In genomic region chr12:112327209-112327930, GRCh38 we compare ENCODE assay signal across 14 cellular contexts.
"Had no signal": no experiment of that assay in that cellular context is flagged by ENCODE, and none has a peak within 500 bp of the region (broad histone marks: within the 10 kb centered on the region; RNA-seq: fewer than 3 reads in every experiment).

No MANE protein-coding gene starts in this region.

- H3K4me3 ChIP-seq: breast epithelium, left ventricle myocardium inferior had no signal

- H3K36me3 Mint-ChIP-seq: activated CD8-positive, alpha-beta memory T cell treated with anti-CD3 and anti-CD28 coated beads, Interleukin-2, amount 10 ng/mL, durations not matched to agents 7 days and 5 days; activated naive CD8-positive, alpha-beta T cell; natural killer cell treated with Interleukin-12 subunit alpha and Interleukin-12 subunit beta and Interleukin-15 and Interleukin-18, amount 100 ng/mL, for 72 hours; type B pancreatic cell had no signal

- DNase-seq: activated CD4-positive, alpha-beta T cell treated with anti-CD3 and anti-CD28 coated beads, Interleukin-2, amount 50 U/mL, for 48 hours; activated CD8-positive, alpha-beta memory T cell treated with anti-CD3 and anti-CD28 coated beads, Interleukin-2, amount 10 ng/mL, durations not matched to agents 7 days and 5 days; activated effector memory CD4-positive, alpha-beta T cell treated with anti-CD3 and anti-CD28 coated beads, Interleukin-2, amount 50 U/mL, for 16 hours; activated T-cell treated with anti-CD3 and anti-CD28 coated beads, Interleukin-2, amount 50 U/mL, for 24 hours; foreskin melanocyte; left ventricle myocardium inferior; mesenchymal stem cell; stimulated activated CD4-positive, alpha-beta T cell treated with anti-CD3 and anti-CD28 coated beads, Interleukin-12 subunit alpha, Interleukin-12 subunit beta, amount 100 ng/mL, for 4 hours; stimulated activated CD4-positive, alpha-beta T cell treated with anti-CD3 and anti-CD28 coated beads, Interleukin-2, amount 100 ng/mL, for 48 hours; stimulated activated naive CD4-positive, alpha-beta T cell treated with Interleukin-2 at 50 U/mL for 16 hours had no signal

- H3K27ac ChIP-seq: breast epithelium, left ventricle myocardium inferior had no signal

- H3K4me3 Mint-ChIP-seq: activated CD8-positive, alpha-beta memory T cell treated with anti-CD3 and anti-CD28 coated beads, Interleukin-2, amount 10 ng/mL, durations not matched to agents 7 days and 5 days; activated naive CD8-positive, alpha-beta T cell; activated T-cell treated with anti-CD3 and anti-CD28 coated beads, Interleukin-2, amount 50 U/mL, for 24 hours; natural killer cell treated with Interleukin-12 subunit alpha and Interleukin-12 subunit beta and Interleukin-15 and Interleukin-18, amount 100 ng/mL, for 72 hours; type B pancreatic cell had no signal

- H3K36me3 ChIP-seq: breast epithelium, left ventricle myocardium inferior had no signal

- H3K9me3 Mint-ChIP-seq: activated T-cell treated with anti-CD3 and anti-CD28 coated beads, Interleukin-2, amount 50 U/mL, for 24 hours; natural killer cell treated with Interleukin-12 subunit alpha and Interleukin-12 subunit beta and Interleukin-15 and Interleukin-18, amount 100 ng/mL, for 72 hours; type B pancreatic cell had no signal

- H3K27me3 ChIP-seq: breast epithelium had no signal

- H3K27me3 Mint-ChIP-seq: activated CD8-positive, alpha-beta memory T cell treated with anti-CD3 and anti-CD28 coated beads, Interleukin-2, amount 10 ng/mL, durations not matched to agents 7 days and 5 days; activated naive CD8-positive, alpha-beta T cell; activated T-cell treated with anti-CD3 and anti-CD28 coated beads, Interleukin-2, amount 50 U/mL, for 24 hours; natural killer cell treated with Interleukin-12 subunit alpha and Interleukin-12 subunit beta and Interleukin-15 and Interleukin-18, amount 100 ng/mL, for 72 hours; type B pancreatic cell had no signal

- H3K27ac Mint-ChIP-seq: activated CD8-positive, alpha-beta memory T cell treated with anti-CD3 and anti-CD28 coated beads, Interleukin-2, amount 10 ng/mL, durations not matched to agents 7 days and 5 days; activated naive CD8-positive, alpha-beta T cell; activated T-cell treated with anti-CD3 and anti-CD28 coated beads, Interleukin-2, amount 50 U/mL, for 24 hours; natural killer cell treated with Interleukin-12 subunit alpha and Interleukin-12 subunit beta and Interleukin-15 and Interleukin-18, amount 100 ng/mL, for 72 hours; type B pancreatic cell had no signal

- H3K4me1 ChIP-seq: breast epithelium had no signal

- H3K9me3 ChIP-seq: breast epithelium, left ventricle myocardium inferior had no signal
